9 cellular contexts compared by ENCODE assay signal in the genomic region with DNA sequence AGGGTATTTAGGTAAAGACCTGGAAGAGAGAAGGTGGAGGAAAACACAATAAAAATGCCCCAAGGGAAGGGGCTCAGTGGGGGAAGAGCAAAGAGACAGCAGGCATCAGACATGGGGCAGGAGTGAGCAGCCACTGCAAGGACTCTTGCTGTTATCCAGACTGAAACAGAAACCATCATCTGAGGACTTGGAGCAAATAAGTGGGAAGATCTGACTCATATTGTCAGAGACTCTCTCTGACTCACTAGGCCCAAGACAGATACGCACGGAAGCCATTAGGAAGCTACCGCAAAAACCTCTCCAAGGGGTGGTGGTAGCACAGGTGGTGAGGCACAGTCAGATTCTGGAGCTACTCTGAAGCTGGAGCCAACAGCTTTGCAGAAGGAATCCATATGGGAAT.
A peak's percentile ranks its signal among the peaks of the same experiment; 100 is the strongest.
DNase-seq lines count a peak whose midpoint lies in the region; ATAC-seq and TF ChIP-seq lines count a peak whose summit lies in the region.
"Had no signal": no experiment of that assay in that cellular context is flagged by ENCODE, and none has a peak within 500 bp of the region (broad histone marks: within the 10 kb centered on the region; RNA-seq: fewer than 3 reads in every experiment).

No MANE protein-coding gene starts in this region.

- H3K36me3 ChIP-seq in IMR-90 (ENCODE audit: control insufficient read depth, insufficient read depth, low read length) = no peaks in the 10 kb centered on the region
- no peaks in the 10 kb centered on the region for H3K36me3 ChIP-seq in brain microvascular endothelial cell (replicated peaks)
- H3K36me3 ChIP-seq in testis (ENCODE audit: low read depth, missing control alignments) = no peaks in the 10 kb centered on the region

- peak overlapping the region; percentile 51; the same call in 1 of the 2 replicates for H3K27ac ChIP-seq in IMR-90 (ENCODE audit: insufficient read depth, low read length)
- peak overlapping the region; percentile 23 for H3K27ac ChIP-seq in brain microvascular endothelial cell
- H3K27ac ChIP-seq in testis = no peak overlapping the region

- no peak overlapping the region for H3K14ac ChIP-seq in IMR-90 (replicated peaks; ENCODE audit: low read depth, low read length)

- no peak overlapping the region for H3K23ac ChIP-seq in IMR-90 (ENCODE audit: low read depth, low read length)

- peaks cover 7% of the 10 kb centered on the region for H3K9me1 ChIP-seq in IMR-90 (ENCODE audit: insufficient read depth, low read length)

- H3K4ac ChIP-seq in IMR-90 (ENCODE audit: low read depth, low read length) = peak overlapping the region; percentile 22; the same call in 1 of the 2 replicates

- TF ChIP-seq POLR2A in IMR-90 (IDR thresholded peaks at IDR 0.05; ENCODE audit: low read depth, low read length) (no peak), testis (IDR thresholded peaks at IDR 0.05) (no peak)

- no peak overlapping the region for H2BK15ac ChIP-seq in IMR-90 (ENCODE audit: low read depth, low read length)

- DNase-seq in IMR-90 = peak; percentile 97
- peak; percentile 84 for DNase-seq in brain microvascular endothelial cell
- peak; percentile 27 to 45 (median 38) for DNase-seq in stimulated activated CD4-positive, alpha-beta T cell treated with anti-CD3 and anti-CD28 coated beads, Interleukin-12 subunit alpha, Interleukin-12 subunit beta, amount 100 ng/mL, for 48 hours (ENCODE audit: low read depth in 2 of 3, low spot score in 1 of 3)
- no peak for DNase-seq in DMS153 (lab: John Stamatoyannopoulos, UW)
- DNase-seq in testis = no peak

- no peak overlapping the region for H2AK9ac ChIP-seq in IMR-90 (replicated peaks; ENCODE audit: low read depth, low read length, poor library complexity)

- POLR2A ChIA-PET in IMR-90 (lab: Charles Lee; ENCODE audit: unreplicated experiment) = no interaction called here

- H3K79me1 ChIP-seq in IMR-90 (ENCODE audit: low read depth in 1 of 2, low read length in 2 of 2) = peaks cover 0 to 8% of the 10 kb centered on the region in 2 experiments; a peak in 2 of 4 replicates

- H2AK5ac ChIP-seq in IMR-90 (ENCODE audit: low read depth, low read length) = no peak overlapping the region

- H3K4me3 ChIP-seq in IMR-90 (ENCODE audit: insufficient read depth, low read depth, low read length) = no peak overlapping the region
- H3K4me3 ChIP-seq in brain microvascular endothelial cell (ENCODE audit: low read depth, low read length) = no peak overlapping the region
- no peak overlapping the region for H3K4me3 ChIP-seq in testis
- H3K4me3 ChIP-seq: lung had no signal

- H3K4me1 ChIP-seq in IMR-90 (ENCODE audit: control insufficient read depth, insufficient read depth, low read length) (peaks cover 22% of the 10 kb centered on the region), testis (peaks cover 10% of the 10 kb centered on the region)

- H2BK120ac ChIP-seq in IMR-90 (ENCODE audit: low read depth, low read length) = peak overlapping the region; percentile 42; the same call in 1 of the 2 replicates

- peak overlapping the region; percentile 83 for H2BK5ac ChIP-seq in IMR-90 (ENCODE audit: low read depth, low read length, poor library complexity, severe bottlenecking)

- no peak for TF ChIP-seq RAD21 in IMR-90 (IDR thresholded peaks at IDR 0.05; ENCODE audit: low read length)

- H3K18ac ChIP-seq in IMR-90 (ENCODE audit: low read depth, low read length) = peak overlapping the region; percentile 74; the same call in 1 of the 2 replicates

- H4K8ac ChIP-seq in IMR-90 (ENCODE audit: low read depth in 2 of 2, low read length in 2 of 2) = peak overlapping the region in 1 of 2 experiments; percentile 48; a peak in 3 of 4 replicates

- in situ Hi-C loops in IMR-90 (cut with MboI; ENCODE audit: low sequenced_read_pairs) = no loop called here
- in situ Hi-C loops in brain microvascular endothelial cell (cut with HindIII; ENCODE audit: low pct_ligation_motif_present, low sequenced_read_pairs) = no loop called here

- H3K9me3 ChIP-seq in IMR-90 (ENCODE audit: control insufficient read depth, insufficient read depth, low read length) (no peaks in the 10 kb centered on the region), testis (no peaks in the 10 kb centered on the region)

- no TSS peak for BruUV-seq in IMR-90 (replicated peaks; lab: Mats Ljungman, UMichigan)

- ATAC-seq in GM18867 (IDR thresholded peaks at IDR 0.05; ENCODE audit: unreplicated experiment) (peak; percentile 64), IMR-90 (ENCODE audit: low read depth) (peak; percentile 82), GM18861 (IDR thresholded peaks at IDR 0.05; ENCODE audit: unreplicated experiment) (no peak), HG02678 (IDR thresholded peaks at IDR 0.05; ENCODE audit: unreplicated experiment) (no peak)

- H2BK20ac ChIP-seq in IMR-90 (ENCODE audit: low read depth, low read length) = peak overlapping the region; percentile 53; the same call in 1 of the 2 replicates

- no peak overlapping the region for H3K9ac ChIP-seq in IMR-90 (ENCODE audit: low read depth, low read length)

- no peak overlapping the region for H3K56ac ChIP-seq in IMR-90 (ENCODE audit: extremely low read depth, insufficient read depth, low read length)

- H4K91ac ChIP-seq in IMR-90 (ENCODE audit: insufficient read depth, low read depth, low read length) = peak overlapping the region; percentile 62; the same call in 1 of the 2 replicates

- intact Hi-C loops in IMR-90 (cut with micrococcal nuclease) (loop anchor here (10.0 kb wide), 1 partner anchor 277 kb away; no protein-coding TSS in a partner anchor), testis (cut with DNase I; ENCODE audit: low total_unique reads) (no loop called here)

- H3K27me3 ChIP-seq in IMR-90 (ENCODE audit: control insufficient read depth, insufficient read depth, low read length) (no peaks in the 10 kb centered on the region), brain microvascular endothelial cell (replicated peaks) (no peaks in the 10 kb centered on the region), testis (no peaks in the 10 kb centered on the region)

- dilution Hi-C loops in IMR-90 (cut with HindIII; ENCODE audit: low sequenced_read_pairs, unreplicated experiment) = no loop called here

- no peak for TF ChIP-seq CTCF in IMR-90 (conservative IDR thresholded peaks at IDR 0.05; ENCODE audit: low read depth, low read length)
- no peak for TF ChIP-seq CTCF in brain microvascular endothelial cell (IDR thresholded peaks at IDR 0.05; ENCODE audit: low read depth, low read length, missing control alignments)
- TF ChIP-seq CTCF in testis (IDR thresholded peaks at IDR 0.05) = no peak

- peak overlapping the region; percentile 67; the same call in 1 of the 2 replicates for H4K5ac ChIP-seq in IMR-90 (ENCODE audit: low read depth, low read length)

- H4K20me1 ChIP-seq in IMR-90 (ENCODE audit: insufficient read depth, low read length) = no peaks in the 10 kb centered on the region

- peak overlapping the region; percentile 80 for H3K4me2 ChIP-seq in IMR-90 (ENCODE audit: low read depth, low read length)

- peak overlapping the region; percentile 29 for H2AFZ ChIP-seq in IMR-90 (replicated peaks; ENCODE audit: low read length, poor library complexity)

- CTCF ChIA-PET in IMR-90 (lab: Yijun Ruan, JAX) = interaction anchor here (0.8 to 2.3 kb wide), 3 partner anchors 15 to 62 kb away, joined by 3 to 8 read pairs (median 6); no protein-coding TSS in a partner anchor

- WGBS in IMR-90 (ENCODE audit: extremely low coverage in 2 of 2, insufficient read length in 1 of 2), 2 experiments = no CpG with 5 or more reads among the region's 3 CpGs
- WGBS in testis, 2 donors = 89 to 91% methylated on average over 3 of the region's 3 CpGs

TF ChIP-seq in IMR-90, 13 proteins besides CTCF, POLR2A, EP300 and RAD21:
- TF ChIP-seq MAFK (IDR thresholded peaks at IDR 0.05; ENCODE audit: low read depth, low read length) (no peak), BHLHE40 (IDR thresholded peaks at IDR 0.05; ENCODE audit: low read depth, low read length) (0 out of 2 replicates have a peak, but pooled peaks have one; percentile 13), CHD1 (IDR thresholded peaks at IDR 0.05; ENCODE audit: low read depth, low read length) (no peak), FOS (IDR thresholded peaks at IDR 0.05; ENCODE audit: low read depth, low read length) (peak; percentile 93), RCOR1 (IDR thresholded peaks at IDR 0.05; ENCODE audit: insufficient replicate concordance, low read length) (peak; percentile 86), MAZ (IDR thresholded peaks at IDR 0.05; ENCODE audit: borderline replicate concordance, low read depth, low read length) (peak; percentile 26; the same call in 1 of the 2 replicates), MXI1 (IDR thresholded peaks at IDR 0.05; ENCODE audit: borderline replicate concordance, low read depth, low read length) (0 out of 2 replicates have a peak, but pooled peaks have one; percentile 39)
- TF ChIP-seq, protein P1, sequence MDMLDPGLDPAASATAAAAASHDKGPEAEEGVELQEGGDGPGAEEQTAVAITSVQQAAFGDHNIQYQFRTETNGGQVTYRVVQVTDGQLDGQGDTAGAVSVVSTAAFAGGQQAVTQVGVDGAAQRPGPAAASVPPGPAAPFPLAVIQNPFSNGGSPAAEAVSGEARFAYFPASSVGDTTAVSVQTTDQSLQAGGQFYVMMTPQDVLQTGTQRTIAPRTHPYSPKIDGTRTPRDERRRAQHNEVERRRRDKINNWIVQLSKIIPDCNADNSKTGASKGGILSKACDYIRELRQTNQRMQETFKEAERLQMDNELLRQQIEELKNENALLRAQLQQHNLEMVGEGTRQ (IDR thresholded peaks at IDR 0.05; ENCODE audit: low read depth, low read length) = no peak
- TF ChIP-seq, protein P2, sequence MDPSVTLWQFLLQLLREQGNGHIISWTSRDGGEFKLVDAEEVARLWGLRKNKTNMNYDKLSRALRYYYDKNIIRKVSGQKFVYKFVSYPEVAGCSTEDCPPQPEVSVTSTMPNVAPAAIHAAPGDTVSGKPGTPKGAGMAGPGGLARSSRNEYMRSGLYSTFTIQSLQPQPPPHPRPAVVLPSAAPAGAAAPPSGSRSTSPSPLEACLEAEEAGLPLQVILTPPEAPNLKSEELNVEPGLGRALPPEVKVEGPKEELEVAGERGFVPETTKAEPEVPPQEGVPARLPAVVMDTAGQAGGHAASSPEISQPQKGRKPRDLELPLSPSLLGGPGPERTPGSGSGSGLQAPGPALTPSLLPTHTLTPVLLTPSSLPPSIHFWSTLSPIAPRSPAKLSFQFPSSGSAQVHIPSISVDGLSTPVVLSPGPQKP (IDR thresholded peaks at IDR 0.05; ENCODE audit: borderline replicate concordance, low read depth, low read length) = no peak

Comparison
In these comparisons a context has a peak if more than half of its experiments do, and no peak if none do; other contexts are left out.
1. ATAC-seq: peak in GM18867 (single experiment) and IMR-90 (single experiment); none in GM18861 (single experiment) and HG02678 (single experiment).
2. DNase-seq: peak in IMR-90 (single experiment), brain microvascular endothelial cell (single experiment) and stimulated activated CD4-positive, alpha-beta T cell treated with anti-CD3 and anti-CD28 coated beads, Interleukin-12 subunit alpha, Interleukin-12 subunit beta, amount 100 ng/mL, for 48 hours (3 of 3); none in DMS153 (single experiment) and testis (single experiment).
3. H3K27ac ChIP-seq: peak in IMR-90 (single experiment) and brain microvascular endothelial cell (single experiment); none in testis (0 of 2).